24 cellular contexts compared by ENCODE assay signal in the genomic region with DNA sequence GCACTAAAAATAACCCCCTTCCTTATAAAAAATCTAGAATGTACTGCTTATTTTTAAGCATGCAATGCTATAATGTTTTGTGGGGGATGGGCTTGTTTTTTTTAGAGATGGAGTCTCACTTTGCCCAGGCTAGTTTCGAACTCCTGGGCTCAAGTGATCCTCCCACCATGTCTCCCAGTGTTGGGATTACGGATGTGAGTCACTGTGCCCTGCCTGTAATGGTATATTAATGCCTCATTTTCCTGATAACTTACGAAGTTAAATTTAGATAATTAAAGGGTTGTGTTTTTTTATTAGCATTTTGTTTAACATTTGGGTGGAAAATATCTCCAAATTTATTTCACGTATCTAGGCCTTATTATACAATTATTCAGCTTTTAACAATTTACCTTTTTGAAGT.
"Had no signal": no experiment of that assay in that cellular context is flagged by ENCODE, and none has a peak within 500 bp of the region (broad histone marks: within the 10 kb centered on the region; RNA-seq: fewer than 3 reads in every experiment).

No MANE protein-coding gene starts in this region.

- DNase-seq: activated CD4-positive, alpha-beta T cell treated with anti-CD3 and anti-CD28 coated beads for 4 hours; activated CD4-positive, alpha-beta T cell treated with anti-CD3 and anti-CD28 coated beads, Interleukin-2, amount 50 U/mL, for 48 hours; activated CD4-positive, CD25-positive, alpha-beta regulatory T cell; activated effector memory CD4-positive, alpha-beta T cell treated with anti-CD3 and anti-CD28 coated beads, Interleukin-2, amount 50 U/mL, for 16 hours; activated naive CD4-positive, alpha-beta T cell treated with anti-CD3 and anti-CD28 coated beads, Interleukin-2, amount 10 ng/mL, durations not matched to agents 7 days and 5 days; activated T-cell treated with anti-CD3 and anti-CD28 coated beads for 4 hours; amygdala; cerebellar nuclear complex; erythroblast; foreskin fibroblast; immature natural killer cell; left ventricle myocardium inferior; natural killer cell; stimulated activated CD4-positive, alpha-beta T cell treated with anti-CD3 and anti-CD28 coated beads, Interleukin-1b, Interleukin-23, amount 100 ng/mL, for 48 hours; stomach had no signal

- H3K36me3 ChIP-seq: left ventricle myocardium inferior, prostate gland, right atrium auricular region, stomach, suprapubic skin, tibial nerve had no signal

- H3K4me3 Mint-ChIP-seq: activated naive CD4-positive, alpha-beta T cell treated with anti-CD3 and anti-CD28 coated beads, Interleukin-2, amount 10 ng/mL, durations not matched to agents 7 days and 5 days; immature natural killer cell; mesothelial cell of epicardium; natural killer cell; stimulated activated memory B cell treated with anti-CD40 and anti-IgM and Interleukin-4, amounts not matched to agents 10 μg/mL and 1 μg/mL and 100 μg/mL, for 72 hours; T-helper 1 cell treated with Interleukin-12 subunit alpha and Interleukin-12 subunit beta and Interleukin-4 antibody, amounts not matched to agents 30 μg/mL and 1 μg/mL, for 36 hours had no signal

- H3K27ac Mint-ChIP-seq: activated naive CD4-positive, alpha-beta T cell treated with anti-CD3 and anti-CD28 coated beads, Interleukin-2, amount 10 ng/mL, durations not matched to agents 7 days and 5 days; mesothelial cell of epicardium; natural killer cell; stimulated activated memory B cell treated with anti-CD40 and anti-IgM and Interleukin-4, amounts not matched to agents 10 μg/mL and 1 μg/mL and 100 μg/mL, for 72 hours; T-helper 1 cell treated with Interleukin-12 subunit alpha and Interleukin-12 subunit beta and Interleukin-4 antibody, amounts not matched to agents 30 μg/mL and 1 μg/mL, for 36 hours had no signal

- H3K27ac ChIP-seq: coronary artery, left ventricle myocardium inferior, prostate gland, right atrium auricular region, stomach, suprapubic skin, tibial nerve had no signal

- ATAC-seq: natural killer cell; stimulated activated memory B cell treated with anti-CD40 and anti-IgM and Interleukin-4, amounts not matched to agents 10 μg/mL and 1 μg/mL and 100 μg/mL, for 72 hours had no signal

- H3K9me3 ChIP-seq: left ventricle myocardium inferior, prostate gland, right atrium auricular region, stomach, suprapubic skin, tibial nerve had no signal

- FAIRE-seq: urothelium cell line had no signal

- H3K27me3 Mint-ChIP-seq: activated naive CD4-positive, alpha-beta T cell treated with anti-CD3 and anti-CD28 coated beads, Interleukin-2, amount 10 ng/mL, durations not matched to agents 7 days and 5 days; stimulated activated memory B cell treated with anti-CD40 and anti-IgM and Interleukin-4, amounts not matched to agents 10 μg/mL and 1 μg/mL and 100 μg/mL, for 72 hours had no signal

- H3K4me3 ChIP-seq: coronary artery, left ventricle myocardium inferior, prostate gland, right atrium auricular region, stomach, suprapubic skin, tibial nerve had no signal

- H3K4me1 ChIP-seq: prostate gland had no signal

- H3K27me3 ChIP-seq: right atrium auricular region, stomach, suprapubic skin, tibial nerve had no signal

- H3K36me3 Mint-ChIP-seq: mesothelial cell of epicardium, natural killer cell had no signal
